In the genomic region with DNA sequence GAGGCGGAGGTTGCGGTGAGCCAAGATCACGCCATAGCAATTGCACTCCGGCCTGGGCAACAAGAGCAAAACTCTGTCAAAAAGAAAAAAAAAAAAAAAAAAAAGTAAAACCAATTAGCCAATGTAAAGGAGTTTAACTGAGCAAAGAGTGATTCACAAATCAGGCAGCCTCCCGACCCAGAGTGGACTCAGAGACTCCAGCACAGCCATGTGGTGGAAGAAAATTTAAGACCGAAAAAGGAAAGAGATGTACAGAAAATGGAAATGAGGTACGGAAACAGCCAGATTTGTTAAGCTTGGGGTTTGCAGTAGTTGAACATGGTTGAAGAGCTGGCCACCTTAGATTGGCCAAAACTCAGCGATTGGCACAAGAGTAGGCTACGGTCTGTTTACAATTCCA, we compare ENCODE assay signal across 27 cellular contexts. TPM values are rescaled to one million over a fixed set of nuclear protein-coding genes. Genes with fewer than 3 reads are reported as not detected.
A peak's percentile ranks its signal among the peaks of the same experiment; 100 is the strongest.
DNase-seq lines count a peak whose midpoint lies in the region; ATAC-seq and TF ChIP-seq lines count a peak whose summit lies in the region.
"Had no signal": no experiment of that assay in that cellular context is flagged by ENCODE, and none has a peak within 500 bp of the region (broad histone marks: within the 10 kb centered on the region; RNA-seq: fewer than 3 reads in every experiment).

No MANE protein-coding gene starts in this region.

- no peaks in the 10 kb centered on the region for H3F3A ChIP-seq in OCI-LY1 (ENCODE audit: insufficient read depth, low read length)

- H2AFZ ChIP-seq in OCI-LY1 (ENCODE audit: low read length), result no peak overlapping the region
- H2AFZ ChIP-seq: neural progenitor cell had no signal

- peaks cover 47 to 53% (median 48%) of the 10 kb centered on the region in 4 donors for H3K4me1 Mint-ChIP-seq in naive thymus-derived CD8-positive, alpha-beta T cell
- peaks cover 48% of the 10 kb centered on the region for H3K4me1 Mint-ChIP-seq in activated CD8-positive, alpha-beta T cell treated with anti-CD3 and anti-CD28 coated beads, Interleukin-2, amount 10 ng/mL, durations not matched to agents 7 days and 5 days (ENCODE audit: low read depth)
- H3K4me1 Mint-ChIP-seq in Calu3 (ENCODE audit: low read depth, unreplicated experiment), result peaks cover 6% of the 10 kb centered on the region

- H3K27me3 ChIP-seq in BLaER1 (peaks cover 98% of the 10 kb centered on the region), OCI-LY1 (ENCODE audit: insufficient read depth, low read length) (no peaks in the 10 kb centered on the region)
- H3K27me3 ChIP-seq: pancreas, thyroid gland, uterus had no signal

- peaks cover 32 to 62% (median 45%) of the 10 kb centered on the region in 5 donors for H3K27me3 Mint-ChIP-seq in naive thymus-derived CD8-positive, alpha-beta T cell
- peaks cover 62% of the 10 kb centered on the region for H3K27me3 Mint-ChIP-seq in activated CD8-positive, alpha-beta T cell treated with anti-CD3 and anti-CD28 coated beads, Interleukin-2, amount 10 ng/mL, durations not matched to agents 7 days and 5 days (ENCODE audit: low read depth)
- peaks cover 50% of the 10 kb centered on the region for H3K27me3 Mint-ChIP-seq in Calu3 (ENCODE audit: unreplicated experiment)

- no peaks in the 10 kb centered on the region for H3K79me2 ChIP-seq in OCI-LY1 (ENCODE audit: insufficient read depth, low read length)

- CTCF ChIA-PET in activated CD8-positive, alpha-beta T cell treated with anti-CD3 and anti-CD28 coated beads, Interleukin-2, amount 10 ng/mL, durations not matched to agents 7 days and 5 days (lab: Charles Lee), result interaction anchor here (0.8 to 8.2 kb wide), 10 partner anchors 8 to 846 kb away, joined by 3 to 98 read pairs (median 4); no protein-coding TSS in a partner anchor
- CTCF ChIA-PET in Calu3 (lab: Charles Lee), result no interaction called here

- H3K4me3 Mint-ChIP-seq in naive thymus-derived CD8-positive, alpha-beta T cell, result peak overlapping the region in 9 of 10 donors; percentile 2 to 73 (median 43)
- no peak overlapping the region for H3K4me3 Mint-ChIP-seq in activated CD8-positive, alpha-beta T cell treated with anti-CD3 and anti-CD28 coated beads, Interleukin-2, amount 10 ng/mL, durations not matched to agents 7 days and 5 days
- no peak overlapping the region for H3K4me3 Mint-ChIP-seq in Calu3 (ENCODE audit: low read depth, unreplicated experiment)
- H3K4me3 Mint-ChIP-seq: activated B cell treated with CpG ODN at 0.5 μM for 24 hours; activated CD4-positive, alpha-beta T cell treated with anti-CD3 and anti-CD28 coated beads, Interleukin-2, amount 10 ng/mL, durations not matched to agents 7 days and 5 days; dendritic cell treated with granulocyte-macrophage colony-stimulating factor and Interleukin-4, amounts not matched to agents 40 ng/mL and 50 ng/mL, for 4 days; endodermal cell; memory B cell; neural progenitor cell had no signal

- H3K4me3 ChIP-seq in BLaER1 (no peak overlapping the region), OCI-LY1 (ENCODE audit: low read depth, low read length, poor library complexity, severe bottlenecking) (no peak overlapping the region)
- H3K4me3 ChIP-seq: neural progenitor cell, pancreas, SJSA1, stomach, thyroid gland, uterus had no signal

- H3K9me3 ChIP-seq in BLaER1 (no peaks in the 10 kb centered on the region), OCI-LY1 (ENCODE audit: low read length) (no peaks in the 10 kb centered on the region)
- H3K9me3 ChIP-seq: pancreas, SJSA1, stomach, thyroid gland, uterus had no signal

- peaks cover 43% of the 10 kb centered on the region for H3K4me1 ChIP-seq in BLaER1
- H3K4me1 ChIP-seq in OCI-LY1 (ENCODE audit: insufficient read depth, low read length, severe bottlenecking), result peaks cover 12% of the 10 kb centered on the region
- H3K4me1 ChIP-seq: SJSA1, uterus had no signal

- H3K9me2 ChIP-seq in OCI-LY1 (ENCODE audit: low read depth, low read length), result no peaks in the 10 kb centered on the region

- H3K27ac Mint-ChIP-seq in naive thymus-derived CD8-positive, alpha-beta T cell, result no peak overlapping the region
- H3K27ac Mint-ChIP-seq in activated CD8-positive, alpha-beta T cell treated with anti-CD3 and anti-CD28 coated beads, Interleukin-2, amount 10 ng/mL, durations not matched to agents 7 days and 5 days, result no peak overlapping the region
- H3K27ac Mint-ChIP-seq in Calu3 (ENCODE audit: unreplicated experiment), result no peak overlapping the region
- H3K27ac Mint-ChIP-seq: activated B cell treated with CpG ODN at 0.5 μM for 24 hours; activated CD4-positive, alpha-beta T cell treated with anti-CD3 and anti-CD28 coated beads, Interleukin-2, amount 10 ng/mL, durations not matched to agents 7 days and 5 days; dendritic cell treated with granulocyte-macrophage colony-stimulating factor and Interleukin-4, amounts not matched to agents 40 ng/mL and 50 ng/mL, for 4 days; endodermal cell; memory B cell had no signal

- intact Hi-C loops in Calu3 (cut with micrococcal nuclease; ENCODE audit: unreplicated experiment) (no loop called here), Right ventricle myocardium inferior (cut with DNase I) (no loop called here)

- no peak overlapping the region for H3K9ac ChIP-seq in BLaER1
- no peak overlapping the region for H3K9ac ChIP-seq in OCI-LY1 (ENCODE audit: low read length)
- H3K9ac ChIP-seq: neural progenitor cell had no signal

- H3K27ac ChIP-seq in BLaER1, result no peak overlapping the region
- H3K27ac ChIP-seq in OCI-LY1 (ENCODE audit: low read depth, low read length, poor library complexity, severe bottlenecking), result no peak overlapping the region
- H3K27ac ChIP-seq: neural progenitor cell, SJSA1, stomach, uterus had no signal

- no peak for TF ChIP-seq CTCF in OCI-LY1 (IDR thresholded peaks at IDR 0.05; ENCODE audit: low read length)
- no peak for TF ChIP-seq CTCF in Calu3 (IDR thresholded peaks at IDR 0.05; ENCODE audit: unreplicated experiment)

- DNase-seq in Daoy (ENCODE audit: low read depth) (peak; percentile 6), Calu3 (no peak), Right ventricle myocardium inferior (ENCODE audit: missing footprints) (no peak), NCI-H82 treated with DMSO at 0.1 percent for 48 hours (lab: John Stamatoyannopoulos, UW; ENCODE audit: unreplicated experiment) (no peak)
- no peak for DNase-seq in naive thymus-derived CD8-positive, alpha-beta T cell
- no peak for DNase-seq in activated CD8-positive, alpha-beta T cell treated with anti-CD3 and anti-CD28 coated beads, Interleukin-2, amount 10 ng/mL, durations not matched to agents 7 days and 5 days
- DNase-seq: activated B cell treated with CpG ODN at 0.5 μM for 24 hours; activated gamma-delta T cell treated with Interleukin-2 at 50 U/mL for 16 hours; central memory CD4-positive, alpha-beta T cell; NCI-H146; NCI-H748 treated with DMSO at 0.1 percent for 48 hours; stimulated activated CD4-positive, alpha-beta T cell treated with anti-CD3 and anti-CD28 coated beads, Interleukin-2, amount 100 ng/mL, for 24 hours; stimulated activated CD8-positive, alpha-beta memory T cell treated with anti-CD3 and anti-CD28 coated beads, Interleukin-4, amount 100 ng/mL, for 48 hours; uterus had no signal

- H3K36me3 Mint-ChIP-seq in naive thymus-derived CD8-positive, alpha-beta T cell, result peaks cover 0 to 10% (median 0%) of the 10 kb centered on the region in 3 donors
- H3K36me3 Mint-ChIP-seq in activated CD8-positive, alpha-beta T cell treated with anti-CD3 and anti-CD28 coated beads, Interleukin-2, amount 10 ng/mL, durations not matched to agents 7 days and 5 days (ENCODE audit: low read depth), result no peaks in the 10 kb centered on the region
- H3K36me3 Mint-ChIP-seq in Calu3 (ENCODE audit: insufficient read depth, unreplicated experiment), result no peaks in the 10 kb centered on the region
- H3K36me3 Mint-ChIP-seq: CD4-positive, alpha-beta memory T cell; memory B cell; neural progenitor cell had no signal

- peak overlapping the region; percentile 54 for H3K4me2 ChIP-seq in BLaER1
- peak overlapping the region; percentile 20; the same call in 1 of the 2 replicates for H3K4me2 ChIP-seq in OCI-LY1 (ENCODE audit: low read length)
- H3K4me2 ChIP-seq: neural progenitor cell had no signal

- H4K20me1 ChIP-seq in BLaER1 (peaks cover 95% of the 10 kb centered on the region), OCI-LY1 (ENCODE audit: insufficient read depth, low read length) (no peaks in the 10 kb centered on the region)

- ATAC-seq in naive thymus-derived CD8-positive, alpha-beta T cell, result no peak
- no peak for ATAC-seq in activated CD8-positive, alpha-beta T cell treated with anti-CD3 and anti-CD28 coated beads, Interleukin-2, amount 10 ng/mL, durations not matched to agents 7 days and 5 days
- ATAC-seq in Right ventricle myocardium inferior, result no peak
- ATAC-seq: left lobe of liver, pancreas had no signal

- BruUV-seq in Calu3 (replicated peaks; lab: Mats Ljungman, UMichigan), result no TSS peak

- no peaks in the 10 kb centered on the region for H3K36me3 ChIP-seq in BLaER1
- H3K36me3 ChIP-seq in OCI-LY1 (ENCODE audit: insufficient read depth, low read length), result no peaks in the 10 kb centered on the region
- H3K36me3 ChIP-seq: neural progenitor cell, pancreas, SJSA1, stomach, thyroid gland, uterus had no signal

- POLR2A ChIA-PET in naive thymus-derived CD8-positive, alpha-beta T cell (lab: Charles Lee), result interaction anchor here (1.2 to 1.7 kb wide), 2 partner anchors 13 to 505 kb away, joined by 5 to 7 read pairs; no protein-coding TSS in a partner anchor
- POLR2A ChIA-PET in activated CD8-positive, alpha-beta T cell treated with anti-CD3 and anti-CD28 coated beads, Interleukin-2, amount 10 ng/mL, durations not matched to agents 7 days and 5 days (lab: Charles Lee), result no interaction called here

- H3K9me3 Mint-ChIP-seq in naive thymus-derived CD8-positive, alpha-beta T cell, result peaks cover 0 to 29% (median 10%) of the 10 kb centered on the region in 9 donors
- peaks cover 5% of the 10 kb centered on the region for H3K9me3 Mint-ChIP-seq in activated CD8-positive, alpha-beta T cell treated with anti-CD3 and anti-CD28 coated beads, Interleukin-2, amount 10 ng/mL, durations not matched to agents 7 days and 5 days (ENCODE audit: insufficient read depth)
- no peaks in the 10 kb centered on the region for H3K9me3 Mint-ChIP-seq in Calu3 (ENCODE audit: low read depth, unreplicated experiment)
- H3K9me3 Mint-ChIP-seq: activated B cell treated with CpG ODN at 0.5 μM for 24 hours; dendritic cell treated with granulocyte-macrophage colony-stimulating factor and Interleukin-4, amounts not matched to agents 40 ng/mL and 50 ng/mL, for 4 days; endodermal cell; memory B cell had no signal

RNA-seq across cellular contexts. Expression of a gene that starts 51.4 kb away (rescaled TPM):
- 31.1 and 66.1 TPM in 2 replicates for total RNA-seq in Daoy (2014; rRNA removed; shearing (Covaris generic))
- 10 to 100 TPM; 38.7 to 41.5 TPM for total RNA-seq in naive thymus-derived CD8-positive, alpha-beta T cell
- 10 to 100 TPM in 1 of 3 donors, 1 to 10 TPM in 2; 9.2 to 12.4 (median 9.2) TPM for polyA plus RNA-seq in naive thymus-derived CD8-positive, alpha-beta T cell
- 10 to 100 TPM; 28.7 to 33.0 TPM for total RNA-seq in activated CD8-positive, alpha-beta T cell treated with anti-CD3 and anti-CD28 coated beads, Interleukin-2, amount 10 ng/mL, durations not matched to agents 7 days and 5 days
- total RNA-seq in Calu3 (2022), result 16.2 and 22.0 TPM in 2 replicates
- total RNA-seq in Right ventricle myocardium inferior, result 6.5 TPM

RNA-seq across cellular contexts. Expression of a gene that starts 51.4 kb away (rescaled TPM):
- 1.8 and 2.3 TPM in 2 replicates for total RNA-seq in Daoy (2014; rRNA removed; shearing (Covaris generic))
- 1 to 10 TPM; 7.2 to 7.4 TPM for total RNA-seq in naive thymus-derived CD8-positive, alpha-beta T cell
- under 1 TPM; 0.35 to 0.67 (median 0.63) TPM for polyA plus RNA-seq in naive thymus-derived CD8-positive, alpha-beta T cell
- 1 to 10 TPM; 2.1 to 2.6 TPM for total RNA-seq in activated CD8-positive, alpha-beta T cell treated with anti-CD3 and anti-CD28 coated beads, Interleukin-2, amount 10 ng/mL, durations not matched to agents 7 days and 5 days
- total RNA-seq in Calu3 (2022) (2.7 and 3.4 TPM in 2 replicates), Right ventricle myocardium inferior (0.41 TPM)

Comparison
In these comparisons a context has a peak if more than half of its experiments do, and no peak if none do; other contexts are left out.
1. H3K4me3 Mint-ChIP-seq: peak in naive thymus-derived CD8-positive, alpha-beta T cell (9 of 10); none in activated CD8-positive, alpha-beta T cell treated with anti-CD3 and anti-CD28 coated beads, Interleukin-2, amount 10 ng/mL, durations not matched to agents 7 days and 5 days (single experiment) and Calu3 (single experiment).